1 cellular context compared by ENCODE assay signal in genomic region chr14:94593749-94594431, GRCh38.
TF ChIP-seq lines count a peak whose summit lies in the region.

No MANE protein-coding gene starts in this region.

TF ChIP-seq in HepG2, 621 proteins besides CTCF, POLR2A, EP300 and RAD21 (continues in another document):
- TF ChIP-seq RNF219 (CRISPR knock-in tag; IDR thresholded peaks at IDR 0.05), result peak; percentile 82; the same call in 1 of the 2 replicates
- no peak for TF ChIP-seq PRDM4 (CRISPR knock-in tag; IDR thresholded peaks at IDR 0.05; ENCODE audit: borderline replicate concordance)
- TF ChIP-seq REST (IDR thresholded peaks at IDR 0.05; ENCODE audit: borderline replicate concordance in 1 of 2, low read depth in 1 of 2, low read length in 2 of 2), result peak in 1 of 2 experiments; percentile 88; a peak in 2 of 4 replicates
- peak; percentile 94 for TF ChIP-seq ZFP91 (CRISPR knock-in tag; IDR thresholded peaks at IDR 0.05; ENCODE audit: borderline replicate concordance)
- peak; percentile 98 for TF ChIP-seq ZNF414 (CRISPR knock-in tag; IDR thresholded peaks at IDR 0.05)
- no peak; the same call in 1 of the 2 replicates for TF ChIP-seq ZFP37 (CRISPR knock-in tag; IDR thresholded peaks at IDR 0.05; ENCODE audit: borderline replicate concordance)
- peak; percentile 85; the same call in 1 of the 2 replicates for TF ChIP-seq ZZZ3 (CRISPR knock-in tag; IDR thresholded peaks at IDR 0.05; ENCODE audit: borderline replicate concordance)
- TF ChIP-seq ZMYM3 (CRISPR knock-in tag; IDR thresholded peaks at IDR 0.05), result peak; percentile 92
- TF ChIP-seq GMEB1 (CRISPR knock-in tag; IDR thresholded peaks at IDR 0.05; ENCODE audit: borderline replicate concordance), result peak; percentile 71; the same call in 1 of the 2 replicates
- TF ChIP-seq GFI1 (CRISPR knock-in tag; IDR thresholded peaks at IDR 0.05; ENCODE audit: borderline replicate concordance), result peak; percentile 99
- no peak for TF ChIP-seq ZNF432 (CRISPR knock-in tag; IDR thresholded peaks at IDR 0.05; ENCODE audit: borderline replicate concordance)
- peak; percentile 96 for TF ChIP-seq ELF3 (CRISPR knock-in tag; IDR thresholded peaks at IDR 0.05)
- peak; percentile 78; the same call in 1 of the 2 replicates for TF ChIP-seq RFXAP (CRISPR knock-in tag; IDR thresholded peaks at IDR 0.05; ENCODE audit: borderline replicate concordance)
- no peak for TF ChIP-seq RFX5 (IDR thresholded peaks at IDR 0.05; ENCODE audit: low read depth, low read length)
- TF ChIP-seq SNAPC5 (CRISPR knock-in tag; IDR thresholded peaks at IDR 0.05; ENCODE audit: borderline replicate concordance), result peak; percentile 93; the same call in 1 of the 2 replicates
- TF ChIP-seq USF2 (IDR thresholded peaks at IDR 0.05; ENCODE audit: low read depth, low read length), result no peak
- TF ChIP-seq USF2 (CRISPR knock-in tag; IDR thresholded peaks at IDR 0.05; ENCODE audit: borderline replicate concordance), result peak; percentile 58; the same call in 1 of the 2 replicates
- TF ChIP-seq CBX1 (IDR thresholded peaks at IDR 0.05; ENCODE audit: low read depth), result no peak
- TF ChIP-seq ZKSCAN1 (IDR thresholded peaks at IDR 0.05; ENCODE audit: low read length), result no peak; the same call in 1 of the 2 replicates
- TF ChIP-seq ZNF331 (CRISPR knock-in tag; IDR thresholded peaks at IDR 0.05), result peak; percentile 91
- peak; percentile 97 for TF ChIP-seq FOSL2 (CRISPR knock-in tag; IDR thresholded peaks at IDR 0.05)
- TF ChIP-seq TFDP2 (CRISPR knock-in tag; IDR thresholded peaks at IDR 0.05), result peak; percentile 73
- TF ChIP-seq PITX1 (CRISPR knock-in tag; IDR thresholded peaks at IDR 0.05), result peak; percentile 99
- TF ChIP-seq THAP8 (CRISPR knock-in tag; IDR thresholded peaks at IDR 0.05; ENCODE audit: borderline replicate concordance), result peak; percentile 20; the same call in 1 of the 2 replicates
- peak; percentile 52 for TF ChIP-seq STAG1 (CRISPR knock-in tag; IDR thresholded peaks at IDR 0.05)
- peak; percentile 43 for TF ChIP-seq PHF5A (CRISPR knock-in tag; IDR thresholded peaks at IDR 0.05; ENCODE audit: low read depth, unreplicated experiment)
- peak; percentile 89 for TF ChIP-seq CBFB (CRISPR knock-in tag; IDR thresholded peaks at IDR 0.05)
- TF ChIP-seq ZNF569 (CRISPR knock-in tag; IDR thresholded peaks at IDR 0.05; ENCODE audit: borderline replicate concordance), result no peak
- 0 out of 2 replicates have a peak, but pooled peaks have one; percentile 56 for TF ChIP-seq THAP7 (CRISPR knock-in tag; IDR thresholded peaks at IDR 0.05)
- peak; percentile 92; the same call in 1 of the 2 replicates for TF ChIP-seq ARID2 (CRISPR knock-in tag; IDR thresholded peaks at IDR 0.05; ENCODE audit: borderline replicate concordance)
- peak; percentile 95 for TF ChIP-seq MEIS2 (CRISPR knock-in tag; IDR thresholded peaks at IDR 0.05)
- no peak for TF ChIP-seq ZNF484 (CRISPR knock-in tag; IDR thresholded peaks at IDR 0.05; ENCODE audit: borderline replicate concordance, low read depth)
- TF ChIP-seq HCFC1 (IDR thresholded peaks at IDR 0.05; ENCODE audit: low read depth, low read length), result no peak
- TF ChIP-seq DPF2 (CRISPR knock-in tag; IDR thresholded peaks at IDR 0.05; ENCODE audit: borderline replicate concordance, low read depth), result peak; percentile 99
- TF ChIP-seq HIC2 (CRISPR knock-in tag; IDR thresholded peaks at IDR 0.05; ENCODE audit: low read depth), result peak; percentile 94
- TF ChIP-seq CEBPB (IDR thresholded peaks at IDR 0.05; ENCODE audit: borderline replicate concordance, low read depth, low read length), result peak; percentile 99
- TF ChIP-seq ZNF841 (CRISPR knock-in tag; IDR thresholded peaks at IDR 0.05; ENCODE audit: borderline replicate concordance), result 0 out of 2 replicates have a peak, but pooled peaks have one; percentile 46
